ENCODE assay signal across 18 cellular contexts in genomic region chr16:3088450-3088849, GRCh38. TPM values are rescaled to one million over a fixed set of nuclear protein-coding genes. Genes with fewer than 3 reads are reported as not detected.
DNase-seq lines count a peak whose midpoint lies in the region; ATAC-seq and TF ChIP-seq lines count a peak whose summit lies in the region.
"Had no signal": no experiment of that assay in that cellular context is flagged by ENCODE, and none has a peak within 500 bp of the region (broad histone marks: within the 10 kb centered on the region; RNA-seq: fewer than 3 reads in every experiment).

No MANE protein-coding gene starts in this region.

- no peak overlapping the region for H2BK12ac ChIP-seq in H9 (ENCODE audit: insufficient read length, low read depth, low read length)

- H3K9me3 ChIP-seq in H9 (ENCODE audit: control insufficient read depth, low read depth, low read length) (no peaks in the 10 kb centered on the region), left lung (no peaks in the 10 kb centered on the region), spleen (no peaks in the 10 kb centered on the region)
- H3K9me3 ChIP-seq: pancreas, uterus had no signal

- H3K23me2 ChIP-seq in H9 (ENCODE audit: insufficient read length, low read depth, low read length, poor library complexity, severe bottlenecking): no peaks in the 10 kb centered on the region

- H3K56ac ChIP-seq in H9 (ENCODE audit: insufficient read length, low read depth, low read length): no peak overlapping the region

- intact Hi-C loops in left lung (cut with DNase I): no loop called here
- intact Hi-C loops in spleen (cut with DNase I; ENCODE audit: low total_unique reads): no loop called here
- intact Hi-C loops in left colon (cut with DNase I, micrococcal nuclease): no loop called here

- no peak overlapping the region for H2BK5ac ChIP-seq in H9 (ENCODE audit: insufficient read length, low read length)

- H3K79me1 ChIP-seq in H9 (ENCODE audit: insufficient read depth, low read depth, low read length, poor library complexity, severe bottlenecking): peaks cover 6% of the 10 kb centered on the region

- no peak overlapping the region for H4K8ac ChIP-seq in H9 (replicated peaks; ENCODE audit: insufficient read length, low read depth, low read length)

- no peaks in the 10 kb centered on the region for H3K36me3 ChIP-seq in left lung
- H3K36me3 ChIP-seq in spleen: no peaks in the 10 kb centered on the region
- H3K36me3 ChIP-seq: pancreas, uterus had no signal

- no peak overlapping the region for H3K23ac ChIP-seq in H9 (ENCODE audit: insufficient read length, low read depth, low read length)

- no peak overlapping the region for H4K5ac ChIP-seq in H9 (ENCODE audit: insufficient read length, low read depth, low read length)

- no peak overlapping the region for H3K4me2 ChIP-seq in H9 (ENCODE audit: insufficient read depth, insufficient read length, low read length)

- H3K27ac Mint-ChIP-seq in activated naive CD4-positive, alpha-beta T cell treated with anti-CD3 and anti-CD28 coated beads, Interleukin-2, amount 50 U/mL, for 24 hours: peak overlapping the region; percentile 10
- peak overlapping the region in 2 of 3 experiments; percentile 85 to 93; a peak in 3 of 7 replicates for H3K27ac Mint-ChIP-seq in H9
- H3K27ac Mint-ChIP-seq: activated naive CD4-positive, alpha-beta T cell treated with anti-CD3 and anti-CD28 coated beads for 36 hours had no signal

- H3K4me1 ChIP-seq in H9 (ENCODE audit: insufficient read depth, low read length) (no peaks in the 10 kb centered on the region), left lung (peaks cover 7 to 35% of the 10 kb centered on the region in 2 donors), spleen (peaks cover 4 to 82% (median 35%) of the 10 kb centered on the region in 6 donors)
- H3K4me1 ChIP-seq: pancreas, uterus had no signal

- H3K4ac ChIP-seq in H9 (ENCODE audit: low read depth, low read length): no peak overlapping the region

- H2BK15ac ChIP-seq in H9 (ENCODE audit: low read depth, low read length): no peak overlapping the region

- no peak overlapping the region for H2AFZ ChIP-seq in H9 (ENCODE audit: low read length)

- H3K4me1 Mint-ChIP-seq in activated naive CD4-positive, alpha-beta T cell treated with anti-CD3 and anti-CD28 coated beads, Interleukin-2, amount 50 U/mL, for 24 hours: peaks cover 44% of the 10 kb centered on the region
- H3K4me1 Mint-ChIP-seq in H9: peaks cover 10 to 17% of the 10 kb centered on the region in 2 experiments

- H2AK5ac ChIP-seq in H9 (ENCODE audit: insufficient read length, low read length): no peak overlapping the region

- no peak overlapping the region for H2BK20ac ChIP-seq in H9 (ENCODE audit: low read depth, low read length, poor library complexity, severe bottlenecking)

- H3K27me3 ChIP-seq in H9 (ENCODE audit: insufficient read depth, low read length): no peaks in the 10 kb centered on the region
- no peaks in the 10 kb centered on the region for H3K27me3 ChIP-seq in left lung
- H3K27me3 ChIP-seq in spleen (replicated peaks in 1 of 7): peaks cover 0 to 6% (median 0%) of the 10 kb centered on the region in 7 donors
- H3K27me3 ChIP-seq: pancreas had no signal

- H3K4me3 ChIP-seq in left lung (no peak overlapping the region), spleen (no peak overlapping the region)
- H3K4me3 ChIP-seq: GM12878, pancreas, uterus had no signal

- no peak overlapping the region for H3K4me3 Mint-ChIP-seq in activated naive CD4-positive, alpha-beta T cell treated with anti-CD3 and anti-CD28 coated beads, Interleukin-2, amount 50 U/mL, for 24 hours
- H3K4me3 Mint-ChIP-seq in H9: peak overlapping the region in 1 of 2 experiments; percentile 55; a peak in 2 of 5 replicates
- H3K4me3 Mint-ChIP-seq: activated naive CD4-positive, alpha-beta T cell treated with anti-CD3 and anti-CD28 coated beads for 36 hours had no signal

- no peak overlapping the region for H3K18ac ChIP-seq in H9 (ENCODE audit: insufficient read length, low read depth, low read length)

- H3K9me3 Mint-ChIP-seq in activated naive CD4-positive, alpha-beta T cell treated with anti-CD3 and anti-CD28 coated beads, Interleukin-2, amount 50 U/mL, for 24 hours: no peaks in the 10 kb centered on the region
- H3K9me3 Mint-ChIP-seq in H9: no peaks in the 10 kb centered on the region
- H3K9me3 Mint-ChIP-seq: activated naive CD4-positive, alpha-beta T cell treated with anti-CD3 and anti-CD28 coated beads for 36 hours had no signal

- no peak overlapping the region for H4K91ac ChIP-seq in H9 (ENCODE audit: insufficient read length, low read depth, low read length)

- no peaks in the 10 kb centered on the region; the same call in 1 of the 2 replicates for H3K79me2 ChIP-seq in H9 (ENCODE audit: insufficient read depth, low read length)

- H4K20me1 ChIP-seq in H9 (ENCODE audit: control insufficient read depth, insufficient read depth, insufficient read length): no peaks in the 10 kb centered on the region

- TF ChIP-seq CTCF in H9 (conservative IDR thresholded peaks at IDR 0.05) (no peak), left lung (IDR thresholded peaks at IDR 0.05) (no peak), spleen (IDR thresholded peaks at IDR 0.05 in 8 of 11, conservative IDR thresholded peaks at IDR 0.05 in 3 of 11) (no peak)

- no peak overlapping the region for H3T11ph ChIP-seq in H9 (ENCODE audit: low read length)

- no peak overlapping the region for H2BK120ac ChIP-seq in H9 (ENCODE audit: low read depth, low read length, poor library complexity, severe bottlenecking)

- ATAC-seq in left lung (peak; percentile 85), left colon (no peak)
- ATAC-seq: pancreas had no signal

- no peak for TF ChIP-seq POLR2A in spleen (IDR thresholded peaks at IDR 0.05)

- no peak overlapping the region for H3K14ac ChIP-seq in H9 (ENCODE audit: insufficient read depth, low read length)

- no peak overlapping the region for H3K27ac ChIP-seq in H9 (ENCODE audit: insufficient read length, low read depth, low read length)
- H3K27ac ChIP-seq in left lung: peak overlapping the region; percentile 47 to 48
- H3K27ac ChIP-seq in spleen: peak overlapping the region in 6 of 8 donors; percentile 30 to 87 (median 83)
- H3K27ac ChIP-seq: pancreas had no signal

- no peak overlapping the region for H3K9ac ChIP-seq in H9 (ENCODE audit: extremely low read depth, insufficient read length, low read length)

- WGBS in H9 (ENCODE audit: extremely low coverage, insufficient read length, low lambda C conversion rate): no CpG with 5 or more reads among the region's 7 CpGs
- WGBS in spleen, 5 donors: 62 to 85% (median 67%) methylated on average over 7 of the region's 7 CpGs

- H3K27me3 Mint-ChIP-seq in activated naive CD4-positive, alpha-beta T cell treated with anti-CD3 and anti-CD28 coated beads, Interleukin-2, amount 50 U/mL, for 24 hours: no peaks in the 10 kb centered on the region
- H3K27me3 Mint-ChIP-seq in H9 (ENCODE audit: low read depth): no peaks in the 10 kb centered on the region; the same call in 1 of the 2 replicates

- no peak for DNase-seq in activated naive CD4-positive, alpha-beta T cell treated with anti-CD3 and anti-CD28 coated beads, Interleukin-2, amount 50 U/mL, for 16 hours
- DNase-seq in H9 (no peak), left lung (peak in 1 of 2 donors; percentile 64), spleen (peak; percentile 31), NOMO-1 treated with DMSO at 0.1 percent for 48 hours (lab: John Stamatoyannopoulos, UW; ENCODE audit: unreplicated experiment) (no peak), left colon (no peak), NCI-H1105 (lab: John Stamatoyannopoulos, UW) (no peak)
- DNase-seq: activated CD8-positive, alpha-beta memory T cell treated with anti-CD3 and anti-CD28 coated beads, Interleukin-2, amount 50 U/mL, for 48 hours; activated naive CD4-positive, alpha-beta T cell treated with anti-CD3 and anti-CD28 coated beads for 36 hours; Calu3; NCI-H1092; NCI-H2081 treated with DMSO at 0.1 percent for 48 hours; NCI-H524 treated with DMSO at 0.1 percent for 48 hours; SHP77 treated with DMSO at 0.1 percent for 48 hours; uterus had no signal

- H3K36me3 Mint-ChIP-seq in activated naive CD4-positive, alpha-beta T cell treated with anti-CD3 and anti-CD28 coated beads, Interleukin-2, amount 50 U/mL, for 24 hours: no peaks in the 10 kb centered on the region
- H3K36me3 Mint-ChIP-seq in H9 (ENCODE audit: insufficient read depth in 1 of 3, low read depth in 3 of 3): peaks cover 37 to 74% (median 41%) of the 10 kb centered on the region in 3 experiments; a peak in 6 of 7 replicates

RNA-seq across cellular contexts. Expression of gene ZSCAN10, which starts 10.6 kb away (rescaled TPM):
- total RNA-seq in H9 (2021) (207 and 212 TPM in 2 replicates), left lung (not detected), spleen (under 1 TPM in 1 of 7 donors, not detected in 6; 0.85 TPM), left colon (not detected)
- polyA plus RNA-seq in spleen: under 1 TPM in 2 of 3 donors, not detected in 1; 0.02 to 0.06 TPM
- total RNA-seq: Calu3, uterus had no signal
- polyA plus RNA-seq: pancreas had no signal

RNA-seq across cellular contexts. Expression of gene IL32, which starts 23.0 kb away (rescaled TPM):
- total RNA-seq in H9 (2021) (2.0 and 2.6 TPM in 2 replicates), left lung (100 to 1,000 TPM; 132 to 310 TPM), spleen (100 to 1,000 TPM; 171 to 414 (median 309) TPM), left colon (100 to 1,000 TPM; 265 to 865 TPM)
- polyA plus RNA-seq in spleen: 100 to 1,000 TPM; 256 to 624 (median 277) TPM

RNA-seq across cellular contexts. Expression of gene ZNF205, which starts 23.9 kb away (rescaled TPM):
- total RNA-seq in H9 (2021) (16.8 and 18.8 TPM in 2 replicates), left lung (10 to 100 TPM in 1 of 2 donors, 1 to 10 TPM in 1; 9.7 to 11.8 TPM), spleen (10 to 100 TPM in 1 of 7 donors, 1 to 10 TPM in 6; 4.1 to 10.4 (median 5.3) TPM), left colon (1 to 10 TPM; 8.2 to 9.6 TPM)
- 10 to 100 TPM in 1 of 3 donors, 1 to 10 TPM in 2; 3.5 to 14.2 (median 6.9) TPM for polyA plus RNA-seq in spleen

RNA-seq across cellular contexts. Expression of gene MMP25, which starts 42.1 kb away (rescaled TPM):
- 13.5 and 14.2 TPM in 2 replicates for total RNA-seq in H9 (2021)
- total RNA-seq in left lung: 10 to 100 TPM in 1 of 2 donors, 1 to 10 TPM in 1; 2.4 to 91.9 TPM
- total RNA-seq in spleen: 100 to 1,000 TPM in 4 of 7 donors, 10 to 100 TPM in 3; 24.3 to 282 (median 113) TPM
- 10 to 100 TPM in 2 of 3 donors, 1 to 10 TPM in 1; 2.7 to 45.0 (median 41.9) TPM for polyA plus RNA-seq in spleen
- total RNA-seq in left colon: 1 to 10 TPM in 1 of 2 donors, under 1 TPM in 1; 0.70 to 1.1 TPM

RNA-seq across cellular contexts. Expression of gene ZNF213, which starts 46.4 kb away (rescaled TPM):
- total RNA-seq in H9 (2021) (6.2 and 6.4 TPM in 2 replicates), left lung (10 to 100 TPM in 1 of 2 donors, 1 to 10 TPM in 1; 8.4 to 12.0 TPM), spleen (10 to 100 TPM in 1 of 7 donors, 1 to 10 TPM in 6; 6.8 to 11.4 (median 7.9) TPM), left colon (10 to 100 TPM; 12.3 to 13.8 TPM)
- 1 to 10 TPM; 2.4 to 5.9 (median 2.9) TPM for polyA plus RNA-seq in spleen

Comparison
In these comparisons a context has a peak if more than half of its experiments do, and no peak if none do; other contexts are left out.
1. RNA of gene ZSCAN10, which starts 10.6 kb away (total RNA-seq): 207 to 212 TPM in H9; not detected in left lung, 0.85 TPM in spleen and not detected in left colon; every median in the first group is over 100 times any median in the second.
2. RNA of gene IL32, which starts 23.0 kb away (total RNA-seq): 265 to 865 TPM in left colon, 132 to 310 TPM in left lung and 171 to 414 TPM in spleen; 2.0 to 2.6 TPM in H9; every median in the first group is over 10 times any median in the second.